Comparison of ENCODE assay signal across 25 cellular contexts in the genomic region with DNA sequence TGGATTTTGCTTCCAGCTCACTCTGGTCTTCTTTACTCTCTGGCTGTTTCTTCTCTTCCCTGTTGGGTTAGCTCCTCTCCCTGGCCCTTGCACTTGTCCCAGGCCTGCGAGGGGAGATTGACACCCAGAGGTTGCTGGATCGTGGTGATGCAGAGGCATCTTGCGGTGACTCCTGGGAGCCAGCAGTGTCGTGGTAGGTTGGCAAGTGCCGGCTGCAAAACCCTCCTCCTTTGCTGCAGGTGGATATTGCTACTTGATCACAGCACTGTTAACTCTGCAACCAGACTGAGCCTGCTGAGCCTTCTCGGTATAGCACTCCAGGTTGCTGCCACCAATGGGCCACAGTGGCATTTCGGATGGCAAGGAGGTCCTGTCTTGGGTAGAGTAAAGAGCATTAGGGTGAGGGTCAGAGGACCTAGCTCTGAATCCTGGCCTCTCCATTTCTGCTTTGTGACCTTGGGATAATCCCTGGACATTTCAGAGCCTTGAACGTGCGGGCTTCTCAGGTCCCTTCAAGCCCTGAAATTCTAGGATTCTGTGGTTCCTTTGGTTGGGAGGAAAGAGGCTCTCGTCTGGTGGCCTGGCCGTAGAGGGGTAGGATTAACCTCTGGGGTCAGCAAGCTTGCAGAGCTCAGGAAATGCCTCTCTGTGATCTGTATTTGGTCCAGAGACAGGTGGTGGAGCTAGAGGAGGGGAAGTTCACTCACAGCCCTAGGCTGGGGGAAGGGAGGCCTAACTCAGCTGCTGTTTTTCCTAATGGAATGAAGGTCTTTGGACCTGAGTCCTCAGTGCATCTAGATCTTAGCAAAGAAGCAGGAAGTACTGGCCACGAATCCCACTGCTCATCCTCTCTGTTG.
DNase-seq lines count a peak whose midpoint lies in the region; ATAC-seq, FAIRE-seq and TF ChIP-seq lines count a peak whose summit lies in the region.
"Had no signal": no experiment of that assay in that cellular context is flagged by ENCODE, and none has a peak within 500 bp of the region (broad histone marks: within the 10 kb centered on the region; RNA-seq: fewer than 3 reads in every experiment).

No MANE protein-coding gene starts in this region.

- H3K4me1 ChIP-seq in astrocyte (ENCODE audit: insufficient read depth, low read length) (peaks cover 21% of the 10 kb centered on the region), osteoblast (ENCODE audit: insufficient read depth, low read length) (peaks cover 25% of the 10 kb centered on the region)
- H3K4me1 ChIP-seq: thyroid gland had no signal

- DNase-seq in DMS79 treated with DMSO at 0.1 percent for 48 hours (lab: John Stamatoyannopoulos, UW) (peak; percentile 10), DMS79 (lab: John Stamatoyannopoulos, UW) (no peak), astrocyte (ENCODE audit: low read depth) (no peak), iris pigment epithelial cell (ENCODE audit: low read depth) (peak; percentile 49), renal cortical epithelial cell (ENCODE audit: low read depth) (peak; percentile 46), osteoblast (ENCODE audit: insufficient read length, low spot score, missing footprints) (no peak)
- no peak for DNase-seq in activated CD4-positive, alpha-beta T cell treated with anti-CD3 and anti-CD28 coated beads for 1 hour
- no peak for DNase-seq in stimulated activated naive CD8-positive, alpha-beta T cell treated with anti-CD3 and anti-CD28 coated beads, Interleukin-15, amount 100 ng/mL, for 72 hours
- DNase-seq: activated CD4-positive, alpha-beta T cell treated with anti-CD3 and anti-CD28 coated beads, Interleukin-2, amount 10 ng/mL, durations not matched to agents 24 days and 14 days; activated gamma-delta T cell; amniotic stem cell; foreskin fibroblast; GF-D8; left colon; NCI-H1417; SW 1271; thyroid gland had no signal

- no peak overlapping the region for H3K9ac ChIP-seq in astrocyte (ENCODE audit: low read length)
- H3K9ac ChIP-seq: parathyroid adenoma had no signal

- TF ChIP-seq CTCF in astrocyte (IDR thresholded peaks at IDR 0.05; ENCODE audit: insufficient read depth, low read depth, low read length) = no peak
- no peak for TF ChIP-seq CTCF in osteoblast (IDR thresholded peaks at IDR 0.05; ENCODE audit: extremely low read depth, low read depth, low read length)

- H3K4me3 ChIP-seq in astrocyte (ENCODE audit: insufficient read depth, low read depth, low read length) (no peak overlapping the region), osteoblast (ENCODE audit: insufficient read depth, low read length) (no peak overlapping the region)
- H3K4me3 ChIP-seq: GM12878, thyroid gland had no signal

- H3K27me3 Mint-ChIP-seq in astrocyte (ENCODE audit: low read depth, unreplicated experiment) = no peaks in the 10 kb centered on the region
- peaks cover 11% of the 10 kb centered on the region for H3K27me3 Mint-ChIP-seq in stimulated activated naive CD8-positive, alpha-beta T cell treated with anti-CD3 and anti-CD28 coated beads, Interleukin-15, amount 100 ng/mL, for 72 hours

- H3K9me3 Mint-ChIP-seq in astrocyte (ENCODE audit: unreplicated experiment) = peaks cover 9% of the 10 kb centered on the region
- H3K9me3 Mint-ChIP-seq in stimulated activated naive CD8-positive, alpha-beta T cell treated with anti-CD3 and anti-CD28 coated beads, Interleukin-15, amount 100 ng/mL, for 72 hours = peaks cover 0 to 11% of the 10 kb centered on the region in 2 donors
- H3K9me3 Mint-ChIP-seq: activated CD4-positive, alpha-beta T cell treated with anti-CD3 and anti-CD28 coated beads, Interleukin-2, amount 10 ng/mL, durations not matched to agents 24 days and 14 days; central memory CD8-positive, alpha-beta T cell had no signal

- H4K20me1 ChIP-seq in astrocyte (ENCODE audit: insufficient read depth, low read length) (peaks cover 20% of the 10 kb centered on the region), osteoblast (ENCODE audit: insufficient read depth, low read length) (no peaks in the 10 kb centered on the region)

- no peak for ATAC-seq in stimulated activated naive CD8-positive, alpha-beta T cell treated with anti-CD3 and anti-CD28 coated beads, Interleukin-15, amount 100 ng/mL, for 72 hours
- ATAC-seq: GM12878; left colon; stimulated activated memory B cell treated with anti-CD40 and anti-IgM and Interleukin-4, amounts not matched to agents 10 μg/mL and 1 μg/mL and 100 μg/mL, for 72 hours had no signal

- H3K27ac Mint-ChIP-seq in astrocyte (ENCODE audit: unreplicated experiment) = no peak overlapping the region
- H3K27ac Mint-ChIP-seq in stimulated activated naive CD8-positive, alpha-beta T cell treated with anti-CD3 and anti-CD28 coated beads, Interleukin-15, amount 100 ng/mL, for 72 hours = no peak overlapping the region
- H3K27ac Mint-ChIP-seq: activated CD4-positive, alpha-beta T cell treated with anti-CD3 and anti-CD28 coated beads, Interleukin-2, amount 10 ng/mL, durations not matched to agents 24 days and 14 days; B cell; stimulated activated memory B cell treated with anti-CD40 and anti-IgM and Interleukin-4, amounts not matched to agents 10 μg/mL and 1 μg/mL and 100 μg/mL, for 72 hours had no signal

- no peak for FAIRE-seq in astrocyte (lab: Jason Lieb, UNC)
- FAIRE-seq: endometrium, GM12878, TTC549 had no signal

- H3K79me2 ChIP-seq in astrocyte (ENCODE audit: insufficient read depth, low read length) (peaks cover 20% of the 10 kb centered on the region), osteoblast (ENCODE audit: insufficient read depth, low read length) (no peaks in the 10 kb centered on the region)

- no peaks in the 10 kb centered on the region for H3K27me3 ChIP-seq in astrocyte (ENCODE audit: insufficient read depth, low read length)
- peaks cover 3% of the 10 kb centered on the region for H3K27me3 ChIP-seq in osteoblast (ENCODE audit: insufficient read depth, low read length)
- H3K27me3 ChIP-seq: thyroid gland had no signal

- H3K4me2 ChIP-seq in astrocyte (ENCODE audit: low read length) (peak overlapping the region; percentile 13), osteoblast (ENCODE audit: insufficient read depth, low read length) (no peak overlapping the region)

- peaks cover 36% of the 10 kb centered on the region for H3K4me1 Mint-ChIP-seq in astrocyte (ENCODE audit: low read depth, unreplicated experiment)
- H3K4me1 Mint-ChIP-seq in stimulated activated naive CD8-positive, alpha-beta T cell treated with anti-CD3 and anti-CD28 coated beads, Interleukin-15, amount 100 ng/mL, for 72 hours = peaks cover 16% of the 10 kb centered on the region
- H3K4me1 Mint-ChIP-seq: B cell; central memory CD8-positive, alpha-beta T cell; stimulated activated memory B cell treated with anti-CD40 and anti-IgM and Interleukin-4, amounts not matched to agents 10 μg/mL and 1 μg/mL and 100 μg/mL, for 72 hours had no signal

- H2AFZ ChIP-seq in astrocyte (ENCODE audit: low read depth, low read length) (no peak overlapping the region), osteoblast (ENCODE audit: low read length) (no peak overlapping the region)
- H2AFZ ChIP-seq: parathyroid adenoma had no signal

- H3K27ac ChIP-seq in astrocyte (ENCODE audit: low read depth, low read length) (no peak overlapping the region), osteoblast (ENCODE audit: low read depth, low read length) (no peak overlapping the region)
- H3K27ac ChIP-seq: 22Rv1, parathyroid adenoma, thyroid gland had no signal

- H3K36me3 ChIP-seq in astrocyte (ENCODE audit: insufficient read depth, low read length) = no peaks in the 10 kb centered on the region
- no peaks in the 10 kb centered on the region for H3K36me3 ChIP-seq in osteoblast (ENCODE audit: insufficient read depth, low read length)
- H3K36me3 ChIP-seq: thyroid gland had no signal

- H3K36me3 Mint-ChIP-seq in astrocyte (ENCODE audit: low read depth, unreplicated experiment) = peaks cover 5% of the 10 kb centered on the region
- H3K36me3 Mint-ChIP-seq: stimulated activated memory B cell treated with anti-CD40 and anti-IgM and Interleukin-4, amounts not matched to agents 10 μg/mL and 1 μg/mL and 100 μg/mL, for 72 hours had no signal

- H3K4me3 Mint-ChIP-seq in astrocyte (ENCODE audit: unreplicated experiment) = no peak overlapping the region
- no peak overlapping the region for H3K4me3 Mint-ChIP-seq in stimulated activated naive CD8-positive, alpha-beta T cell treated with anti-CD3 and anti-CD28 coated beads, Interleukin-15, amount 100 ng/mL, for 72 hours
- H3K4me3 Mint-ChIP-seq: activated CD4-positive, alpha-beta T cell treated with anti-CD3 and anti-CD28 coated beads, Interleukin-2, amount 10 ng/mL, durations not matched to agents 24 days and 14 days; B cell; central memory CD8-positive, alpha-beta T cell; stimulated activated memory B cell treated with anti-CD40 and anti-IgM and Interleukin-4, amounts not matched to agents 10 μg/mL and 1 μg/mL and 100 μg/mL, for 72 hours had no signal

- H3K9me3 ChIP-seq in astrocyte (ENCODE audit: insufficient read depth, low read depth, low read length) = no peaks in the 10 kb centered on the region
- no peaks in the 10 kb centered on the region for H3K9me3 ChIP-seq in osteoblast (ENCODE audit: low read depth, low read length)
- H3K9me3 ChIP-seq: thyroid gland had no signal

Comparison
In these comparisons a context has a peak if more than half of its experiments do, and no peak if none do; other contexts are left out.
1. DNase-seq: peak in DMS79 treated with DMSO at 0.1 percent for 48 hours (single experiment), iris pigment epithelial cell (single experiment) and renal cortical epithelial cell (single experiment); none in DMS79 (single experiment), astrocyte (single experiment), osteoblast (single experiment), activated CD4-positive, alpha-beta T cell treated with anti-CD3 and anti-CD28 coated beads for 1 hour (single experiment) and stimulated activated naive CD8-positive, alpha-beta T cell treated with anti-CD3 and anti-CD28 coated beads, Interleukin-15, amount 100 ng/mL, for 72 hours (0 of 2).